Comparison of ENCODE assay signal across 8 cellular contexts in genomic region chr7:158353606-158354570, GRCh38.
DNase-seq lines count a peak whose midpoint lies in the region; ATAC-seq and TF ChIP-seq lines count a peak whose summit lies in the region.

No MANE protein-coding gene starts in this region.

- no peaks in the 10 kb centered on the region for H3K36me3 Mint-ChIP-seq in activated CD4-positive, alpha-beta T cell treated with anti-CD3 and anti-CD28 coated beads, Interleukin-2, amount 10 ng/mL, durations not matched to agents 24 days and 14 days (ENCODE audit: low read depth)

- no peak overlapping the region for H3K27ac ChIP-seq in mammary epithelial cell (ENCODE audit: insufficient read depth, low read depth, low read length)
- H3K27ac ChIP-seq in smooth muscle cell (ENCODE audit: low read depth) = no peak overlapping the region

- H4K20me1 ChIP-seq in mammary epithelial cell (ENCODE audit: insufficient read depth, low read length) (no peaks in the 10 kb centered on the region), smooth muscle cell (ENCODE audit: low read depth) (no peaks in the 10 kb centered on the region)

- H2AFZ ChIP-seq in mammary epithelial cell (ENCODE audit: low read depth, low read length) (no peak overlapping the region), smooth muscle cell (ENCODE audit: low read depth) (no peak overlapping the region)

- CTCF ChIA-PET in mammary epithelial cell (lab: Charles Lee; ENCODE audit: low non-redundant PET) = no interaction called here

- H3K27ac Mint-ChIP-seq in activated CD4-positive, alpha-beta T cell treated with anti-CD3 and anti-CD28 coated beads, Interleukin-2, amount 10 ng/mL, durations not matched to agents 24 days and 14 days = no peak overlapping the region

- dilution Hi-C loops in mammary epithelial cell (cut with HindIII; ENCODE audit: low sequenced_read_pairs) = no loop called here

- H3K9me3 Mint-ChIP-seq in activated CD4-positive, alpha-beta T cell treated with anti-CD3 and anti-CD28 coated beads, Interleukin-2, amount 10 ng/mL, durations not matched to agents 24 days and 14 days = no peaks in the 10 kb centered on the region

- no peaks in the 10 kb centered on the region for H3K79me2 ChIP-seq in mammary epithelial cell (ENCODE audit: insufficient read depth, low read length)
- H3K79me2 ChIP-seq in smooth muscle cell (ENCODE audit: low read depth) = no peaks in the 10 kb centered on the region

- in situ Hi-C loops in mammary epithelial cell (cut with MboI; ENCODE audit: low sequenced_read_pairs in 2 of 2) = no loop called here

- ATAC-seq in HG03520 (IDR thresholded peaks at IDR 0.05; ENCODE audit: unreplicated experiment) = no peak

- H3K27me3 ChIP-seq in mammary epithelial cell (ENCODE audit: insufficient read depth, low read length) (no peaks in the 10 kb centered on the region), smooth muscle cell (ENCODE audit: low read depth) (peaks cover 53% of the 10 kb centered on the region)

- H3F3A ChIP-seq in smooth muscle cell (ENCODE audit: low read depth) = no peaks in the 10 kb centered on the region

- H3K9me3 ChIP-seq in mammary epithelial cell (replicated peaks; ENCODE audit: insufficient read depth, low read length) (peaks cover 15% of the 10 kb centered on the region), smooth muscle cell (replicated peaks; ENCODE audit: low read depth) (no peaks in the 10 kb centered on the region)

- no peak overlapping the region for H3K9ac ChIP-seq in mammary epithelial cell (ENCODE audit: insufficient read depth, low read length)
- H3K9ac ChIP-seq in smooth muscle cell (ENCODE audit: low read depth) = no peak overlapping the region

- 37% methylated on average over 11 of the region's 12 CpGs for WGBS in mammary epithelial cell (ENCODE audit: low coverage, missing lambda C conversion rate)
- WGBS in smooth muscle cell (ENCODE audit: low lambda C conversion rate) = 38% methylated on average over 12 of the region's 12 CpGs

- H3K4me2 ChIP-seq in mammary epithelial cell (ENCODE audit: insufficient read depth, low read depth, low read length) (no peak overlapping the region), smooth muscle cell (no peak overlapping the region)

- no peaks in the 10 kb centered on the region for H3K27me3 Mint-ChIP-seq in activated CD4-positive, alpha-beta T cell treated with anti-CD3 and anti-CD28 coated beads, Interleukin-2, amount 10 ng/mL, durations not matched to agents 24 days and 14 days

- no TSS peak for BruUV-seq in mammary epithelial cell (replicated peaks; lab: Mats Ljungman, UMichigan)

- no peak overlapping the region for H3K4me3 Mint-ChIP-seq in activated CD4-positive, alpha-beta T cell treated with anti-CD3 and anti-CD28 coated beads, Interleukin-2, amount 10 ng/mL, durations not matched to agents 24 days and 14 days

- DNase-seq in activated CD4-positive, alpha-beta T cell treated with anti-CD3 and anti-CD28 coated beads, Interleukin-2, amount 10 ng/mL, durations not matched to agents 24 days and 14 days = peak; percentile 70
- no peak for DNase-seq in activated CD4-positive, alpha-beta T cell treated with anti-CD3 and anti-CD28 coated beads for 4 hours
- DNase-seq in NCI-H2171 (lab: John Stamatoyannopoulos, UW) = peak; percentile 12
- DNase-seq in mammary epithelial cell = no peak
- DNase-seq in smooth muscle cell (lab: John Stamatoyannopoulos, UW; ENCODE audit: unreplicated experiment) = no peak
- DNase-seq in foreskin melanocyte = no peak
- DNase-seq in EL = no peak

- no peaks in the 10 kb centered on the region for H3K36me3 ChIP-seq in mammary epithelial cell (ENCODE audit: insufficient read depth, low read length)
- H3K36me3 ChIP-seq in smooth muscle cell (ENCODE audit: low read depth) = no peaks in the 10 kb centered on the region

- H3K4me3 ChIP-seq in mammary epithelial cell (replicated peaks in 1 of 3; ENCODE audit: insufficient read depth in 1 of 3, low read depth in 2 of 3, low read length in 3 of 3) (no peak overlapping the region), smooth muscle cell (no peak overlapping the region)

- intact Hi-C loops in activated CD4-positive, alpha-beta T cell treated with anti-CD3 and anti-CD28 coated beads, Interleukin-2, amount 10 ng/mL, durations not matched to agents 24 days and 14 days (cut with micrococcal nuclease) = no loop called here
- intact Hi-C loops in mammary epithelial cell (cut with micrococcal nuclease) = loop anchor here (1.0 to 10.0 kb wide), 3 partner anchors 921 to 1099 kb away; no protein-coding TSS in a partner anchor

- H3K4me1 ChIP-seq in mammary epithelial cell (ENCODE audit: insufficient read depth, low read length) (no peaks in the 10 kb centered on the region), smooth muscle cell (ENCODE audit: low read depth) (no peaks in the 10 kb centered on the region)

- H3K4me1 Mint-ChIP-seq in activated CD4-positive, alpha-beta T cell treated with anti-CD3 and anti-CD28 coated beads, Interleukin-2, amount 10 ng/mL, durations not matched to agents 24 days and 14 days = no peaks in the 10 kb centered on the region

- TF ChIP-seq CTCF in mammary epithelial cell (conservative IDR thresholded peaks at IDR 0.05 in 1 of 2, IDR thresholded peaks at IDR 0.05 in 1 of 2; ENCODE audit: extremely low read depth in 1 of 2, insufficient read depth in 1 of 2, low read depth in 1 of 2, low read length in 2 of 2) (peak; percentile 22 to 44), smooth muscle cell (IDR thresholded peaks at IDR 0.05; ENCODE audit: borderline replicate concordance, insufficient read depth, poor library complexity, severe bottlenecking) (peak; percentile 56)

Comparison
In these comparisons a context has a peak if more than half of its experiments do, and no peak if none do; other contexts are left out.
1. DNase-seq: peak in activated CD4-positive, alpha-beta T cell treated with anti-CD3 and anti-CD28 coated beads, Interleukin-2, amount 10 ng/mL, durations not matched to agents 24 days and 14 days (single experiment) and NCI-H2171 (single experiment); none in activated CD4-positive, alpha-beta T cell treated with anti-CD3 and anti-CD28 coated beads for 4 hours (0 of 2), mammary epithelial cell (single experiment), smooth muscle cell (single experiment), foreskin melanocyte (single experiment) and EL (single experiment).